ENCODE assay signal across 11 cellular contexts in genomic region chr3:49406571-49407565, GRCh38. TPM values are rescaled to one million over a fixed set of nuclear protein-coding genes. Genes with fewer than 3 reads are reported as not detected.
DNase-seq lines count a peak whose midpoint lies in the region; ATAC-seq, FAIRE-seq and TF ChIP-seq lines count a peak whose summit lies in the region.
"Had no signal": no experiment of that assay in that cellular context is flagged by ENCODE, and none has a peak within 500 bp of the region (broad histone marks: within the 10 kb centered on the region; RNA-seq: fewer than 3 reads in every experiment).

No MANE protein-coding gene starts in this region.

- TF ChIP-seq CTCF in left ventricle myocardium inferior (IDR thresholded peaks at IDR 0.05; ENCODE audit: borderline replicate concordance) = no peak

- peaks cover 33% of the 10 kb centered on the region for H3K4me1 ChIP-seq in HAP-1
- peaks cover 93% of the 10 kb centered on the region for H3K4me1 ChIP-seq in left ventricle myocardium inferior
- H3K4me1 ChIP-seq in small intestine (ENCODE audit: control insufficient read depth in 2 of 2, insufficient read depth in 1 of 2, low read depth in 1 of 2, low read length in 1 of 2) = peaks cover 5 to 8% of the 10 kb centered on the region in 2 donors

- H3K27ac Mint-ChIP-seq in activated CD4-positive, alpha-beta memory T cell treated with anti-CD3 and anti-CD28 coated beads for 36 hours = peak overlapping the region; percentile 75

- H3K9me3 ChIP-seq in HAP-1 (no peaks in the 10 kb centered on the region), left ventricle myocardium inferior (replicated peaks) (no peaks in the 10 kb centered on the region), small intestine (ENCODE audit: control insufficient read depth, low read depth) (no peaks in the 10 kb centered on the region)

- H3K36me3 ChIP-seq in HAP-1 (replicated peaks) (peaks cover 10% of the 10 kb centered on the region), left ventricle myocardium inferior (peaks cover 12% of the 10 kb centered on the region), small intestine (ENCODE audit: control insufficient read depth in 2 of 2, insufficient read depth in 2 of 2, low read length in 2 of 2) (peaks cover 0 to 2% of the 10 kb centered on the region in 2 donors)

- peaks cover 21% of the 10 kb centered on the region for H3K36me3 Mint-ChIP-seq in activated CD4-positive, alpha-beta memory T cell treated with anti-CD3 and anti-CD28 coated beads for 36 hours

- no peaks in the 10 kb centered on the region for H3K27me3 ChIP-seq in HAP-1 (ENCODE audit: low read depth)
- H3K27me3 ChIP-seq in left ventricle myocardium inferior (ENCODE audit: low read depth) = no peaks in the 10 kb centered on the region
- no peaks in the 10 kb centered on the region for H3K27me3 ChIP-seq in small intestine (ENCODE audit: control insufficient read depth in 2 of 2, insufficient read depth in 2 of 2, low read length in 2 of 2)

- H3K4me3 ChIP-seq in HAP-1 (no peak overlapping the region), left ventricle myocardium inferior (peak overlapping the region; percentile 20), small intestine (ENCODE audit: low read depth in 1 of 2, low read length in 2 of 2) (no peak overlapping the region)
- H3K4me3 ChIP-seq: SK-N-MC had no signal

- peak overlapping the region; percentile 57 for H3K27ac ChIP-seq in left ventricle myocardium inferior (replicated peaks)
- peak overlapping the region; percentile 20 to 41 for H3K27ac ChIP-seq in small intestine (ENCODE audit: low read depth in 1 of 2, low read length in 1 of 2)

- peaks cover 49% of the 10 kb centered on the region for H3K4me1 Mint-ChIP-seq in activated CD4-positive, alpha-beta memory T cell treated with anti-CD3 and anti-CD28 coated beads for 36 hours (ENCODE audit: low read depth)

- no peak overlapping the region for H3K4me3 Mint-ChIP-seq in activated CD4-positive, alpha-beta memory T cell treated with anti-CD3 and anti-CD28 coated beads for 36 hours

- CTCF ChIA-PET in activated CD4-positive, alpha-beta memory T cell treated with anti-CD3 and anti-CD28 coated beads for 36 hours (lab: Charles Lee) = interaction anchor here (1.1 to 1.6 kb wide), 3 partner anchors 9 to 43 kb away, joined by 3 to 7 read pairs (median 5); no protein-coding TSS in a partner anchor

- peak; percentile 16 to 55 for DNase-seq in HAP-1 (ENCODE audit: low spot score in 2 of 2)
- no peak for DNase-seq in activated CD4-positive, alpha-beta memory T cell treated with anti-CD3 and anti-CD28 coated beads for 36 hours
- DNase-seq in left ventricle myocardium inferior = no peak
- DNase-seq in small intestine = peak; percentile 45
- DNase-seq in COLO668 (lab: John Stamatoyannopoulos, UW; ENCODE audit: unreplicated experiment) = no peak
- no peak for DNase-seq in HK-2 (ENCODE audit: unreplicated experiment)
- DNase-seq in activated gamma-delta T cell treated with Interleukin-2 at 50 U/mL for 16 hours = no peak
- DNase-seq: NCI-H2171 had no signal

- no peaks in the 10 kb centered on the region for H3K9me3 Mint-ChIP-seq in activated CD4-positive, alpha-beta memory T cell treated with anti-CD3 and anti-CD28 coated beads for 36 hours

- no peak for ATAC-seq in GM18517 (IDR thresholded peaks at IDR 0.05; ENCODE audit: unreplicated experiment)

- POLR2A ChIA-PET in activated CD4-positive, alpha-beta memory T cell treated with anti-CD3 and anti-CD28 coated beads for 36 hours (lab: Charles Lee) = no interaction called here

- no peaks in the 10 kb centered on the region for H3K27me3 Mint-ChIP-seq in activated CD4-positive, alpha-beta memory T cell treated with anti-CD3 and anti-CD28 coated beads for 36 hours

- intact Hi-C loops in activated CD4-positive, alpha-beta memory T cell treated with anti-CD3 and anti-CD28 coated beads for 36 hours (cut with micrococcal nuclease) = no loop called here
- intact Hi-C loops in left ventricle myocardium inferior (cut with micrococcal nuclease) = no loop called here

- FAIRE-seq in small intestine (lab: Jason Lieb, UNC) = no peak
- FAIRE-seq: colon had no signal

- in situ Hi-C loops in HAP-1 (cut with MboI; ENCODE audit: low sequenced_read_pairs) = no loop called here

- WGBS in small intestine, 3 donors = 48 to 58% (median 52%) methylated on average over 16 to 17 of the region's 17 CpGs

RNA-seq across cellular contexts. Expression of gene RHOA, which starts 4.9 kb away (rescaled TPM):
- 100 to 1,000 TPM; 497 to 514 TPM for total RNA-seq in activated CD4-positive, alpha-beta memory T cell treated with anti-CD3 and anti-CD28 coated beads for 36 hours
- total RNA-seq in left ventricle myocardium inferior = 247 TPM
- polyA plus RNA-seq in small intestine = 100 to 1,000 TPM; 357 to 371 (median 368) TPM

RNA-seq across cellular contexts. Expression of gene TCTA, which starts 5.4 kb away (rescaled TPM):
- 10 to 100 TPM in 1 of 2 experiments, 1 to 10 TPM in 1; 9.5 to 10.9 TPM for total RNA-seq in activated CD4-positive, alpha-beta memory T cell treated with anti-CD3 and anti-CD28 coated beads for 36 hours
- total RNA-seq in left ventricle myocardium inferior = 17.7 TPM
- polyA plus RNA-seq in small intestine = 10 to 100 TPM; 31.1 to 41.8 (median 33.3) TPM

RNA-seq across cellular contexts. Expression of gene AMT, which starts 15.4 kb away (rescaled TPM):
- 1 to 10 TPM; 2.4 to 2.6 TPM for total RNA-seq in activated CD4-positive, alpha-beta memory T cell treated with anti-CD3 and anti-CD28 coated beads for 36 hours
- total RNA-seq in left ventricle myocardium inferior = 29.0 TPM
- 10 to 100 TPM; 15.4 to 34.9 (median 20.0) TPM for polyA plus RNA-seq in small intestine

RNA-seq across cellular contexts. Expression of gene NICN1, which starts 22.3 kb away (rescaled TPM):
- 10 to 100 TPM; 12.0 to 12.8 TPM for total RNA-seq in activated CD4-positive, alpha-beta memory T cell treated with anti-CD3 and anti-CD28 coated beads for 36 hours
- 19.4 TPM for total RNA-seq in left ventricle myocardium inferior
- 1 to 10 TPM; 2.2 to 8.5 (median 2.2) TPM for polyA plus RNA-seq in small intestine

RNA-seq across cellular contexts. Expression of gene GPX1, which starts 48.7 kb away (rescaled TPM):
- 100 to 1,000 TPM; 176 to 177 TPM for total RNA-seq in activated CD4-positive, alpha-beta memory T cell treated with anti-CD3 and anti-CD28 coated beads for 36 hours
- total RNA-seq in left ventricle myocardium inferior = 115 TPM
- 100 to 1,000 TPM; 325 to 419 (median 350) TPM for polyA plus RNA-seq in small intestine

Comparison
In these comparisons a context has a peak if more than half of its experiments do, and no peak if none do; other contexts are left out.
1. DNase-seq: peak in HAP-1 (2 of 2) and small intestine (single experiment); none in activated CD4-positive, alpha-beta memory T cell treated with anti-CD3 and anti-CD28 coated beads for 36 hours (single experiment), left ventricle myocardium inferior (single experiment), COLO668 (single experiment), HK-2 (single experiment) and activated gamma-delta T cell treated with Interleukin-2 at 50 U/mL for 16 hours (single experiment).